Comparison of ENCODE assay signal across 1 cellular context in the genomic region with DNA sequence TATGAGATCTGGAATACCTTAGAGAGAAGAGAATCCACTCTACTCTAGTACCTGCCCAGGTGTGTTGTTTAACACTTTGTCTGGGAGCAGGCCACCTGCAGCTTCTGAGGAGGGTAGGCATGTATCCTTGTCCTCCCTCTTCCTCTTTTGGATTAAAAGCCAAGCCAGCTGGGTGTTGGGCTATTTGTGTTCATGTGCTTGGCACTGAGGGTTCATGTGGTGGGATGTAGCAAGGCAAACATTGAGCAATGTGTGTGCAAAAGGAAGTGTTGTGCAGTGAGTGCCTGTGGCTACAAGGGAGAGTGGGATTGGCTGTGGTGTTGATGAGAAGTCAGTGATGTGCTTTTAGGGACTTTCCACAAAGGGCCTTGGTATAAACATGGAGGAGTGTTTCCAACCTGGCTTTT.
TF ChIP-seq lines count a peak whose summit lies in the region.

No MANE protein-coding gene starts in this region.

TF ChIP-seq in liver, 16 proteins besides CTCF, POLR2A, EP300 and RAD21 (continued from another document):
- TF ChIP-seq, protein P1, sequence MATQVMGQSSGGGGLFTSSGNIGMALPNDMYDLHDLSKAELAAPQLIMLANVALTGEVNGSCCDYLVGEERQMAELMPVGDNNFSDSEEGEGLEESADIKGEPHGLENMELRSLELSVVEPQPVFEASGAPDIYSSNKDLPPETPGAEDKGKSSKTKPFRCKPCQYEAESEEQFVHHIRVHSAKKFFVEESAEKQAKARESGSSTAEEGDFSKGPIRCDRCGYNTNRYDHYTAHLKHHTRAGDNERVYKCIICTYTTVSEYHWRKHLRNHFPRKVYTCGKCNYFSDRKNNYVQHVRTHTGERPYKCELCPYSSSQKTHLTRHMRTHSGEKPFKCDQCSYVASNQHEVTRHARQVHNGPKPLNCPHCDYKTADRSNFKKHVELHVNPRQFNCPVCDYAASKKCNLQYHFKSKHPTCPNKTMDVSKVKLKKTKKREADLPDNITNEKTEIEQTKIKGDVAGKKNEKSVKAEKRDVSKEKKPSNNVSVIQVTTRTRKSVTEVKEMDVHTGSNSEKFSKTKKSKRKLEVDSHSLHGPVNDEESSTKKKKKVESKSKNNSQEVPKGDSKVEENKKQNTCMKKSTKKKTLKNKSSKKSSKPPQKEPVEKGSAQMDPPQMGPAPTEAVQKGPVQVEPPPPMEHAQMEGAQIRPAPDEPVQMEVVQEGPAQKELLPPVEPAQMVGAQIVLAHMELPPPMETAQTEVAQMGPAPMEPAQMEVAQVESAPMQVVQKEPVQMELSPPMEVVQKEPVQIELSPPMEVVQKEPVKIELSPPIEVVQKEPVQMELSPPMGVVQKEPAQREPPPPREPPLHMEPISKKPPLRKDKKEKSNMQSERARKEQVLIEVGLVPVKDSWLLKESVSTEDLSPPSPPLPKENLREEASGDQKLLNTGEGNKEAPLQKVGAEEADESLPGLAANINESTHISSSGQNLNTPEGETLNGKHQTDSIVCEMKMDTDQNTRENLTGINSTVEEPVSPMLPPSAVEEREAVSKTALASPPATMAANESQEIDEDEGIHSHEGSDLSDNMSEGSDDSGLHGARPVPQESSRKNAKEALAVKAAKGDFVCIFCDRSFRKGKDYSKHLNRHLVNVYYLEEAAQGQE (IDR thresholded peaks at IDR 0.05): peak; percentile 84
- TF ChIP-seq NR2F2 (IDR thresholded peaks at IDR 0.05) (no peak), FOXA1 (IDR thresholded peaks at IDR 0.05) (peak; percentile 68), YY1 (IDR thresholded peaks at IDR 0.05) (peak; percentile 94), FOXA2 (IDR thresholded peaks at IDR 0.05) (peak; percentile 83), GABPA (IDR thresholded peaks at IDR 0.05 in 1 of 2, conservative IDR thresholded peaks at IDR 0.05 in 1 of 2) (peak in 1 of 2 donors; percentile 72), TAF1 (conservative IDR thresholded peaks at IDR 0.05) (no peak), RXRA (IDR thresholded peaks at IDR 0.05) (peak; percentile 78 to 96), HNF4A (conservative IDR thresholded peaks at IDR 0.05) (peak; percentile 67 to 86)
- TF ChIP-seq, protein P2, sequence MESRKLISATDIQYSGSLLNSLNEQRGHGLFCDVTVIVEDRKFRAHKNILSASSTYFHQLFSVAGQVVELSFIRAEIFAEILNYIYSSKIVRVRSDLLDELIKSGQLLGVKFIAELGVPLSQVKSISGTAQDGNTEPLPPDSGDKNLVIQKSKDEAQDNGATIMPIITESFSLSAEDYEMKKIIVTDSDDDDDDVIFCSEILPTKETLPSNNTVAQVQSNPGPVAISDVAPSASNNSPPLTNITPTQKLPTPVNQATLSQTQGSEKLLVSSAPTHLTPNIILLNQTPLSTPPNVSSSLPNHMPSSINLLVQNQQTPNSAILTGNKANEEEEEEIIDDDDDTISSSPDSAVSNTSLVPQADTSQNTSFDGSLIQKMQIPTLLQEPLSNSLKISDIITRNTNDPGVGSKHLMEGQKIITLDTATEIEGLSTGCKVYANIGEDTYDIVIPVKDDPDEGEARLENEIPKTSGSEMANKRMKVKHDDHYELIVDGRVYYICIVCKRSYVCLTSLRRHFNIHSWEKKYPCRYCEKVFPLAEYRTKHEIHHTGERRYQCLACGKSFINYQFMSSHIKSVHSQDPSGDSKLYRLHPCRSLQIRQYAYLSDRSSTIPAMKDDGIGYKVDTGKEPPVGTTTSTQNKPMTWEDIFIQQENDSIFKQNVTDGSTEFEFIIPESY (IDR thresholded peaks at IDR 0.05): peak; percentile 93
